In the genomic region with DNA sequence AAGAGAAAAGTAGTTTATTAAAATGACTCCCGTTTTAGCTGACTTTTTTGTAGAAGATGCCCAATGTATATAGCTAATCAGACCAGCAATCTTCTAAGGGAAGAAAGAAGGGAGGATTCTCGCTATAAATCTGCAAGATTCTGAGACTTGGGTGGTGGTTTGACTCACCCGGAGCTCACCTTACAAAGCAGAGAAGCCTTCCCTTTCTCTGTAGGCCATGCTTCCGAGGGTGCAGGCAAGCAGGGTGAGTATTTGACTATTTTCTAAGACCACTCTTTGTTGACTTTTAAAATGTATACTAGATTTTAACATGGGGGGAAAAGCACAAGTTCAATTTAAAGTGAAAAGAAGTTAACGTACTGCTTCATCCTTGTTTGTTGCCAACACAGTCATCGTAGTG, we compare ENCODE assay signal across 1 cellular context.
TF ChIP-seq lines count a peak whose summit lies in the region.

No MANE protein-coding gene starts in this region.

TF ChIP-seq in GM23338, 12 proteins besides CTCF, POLR2A, EP300 and RAD21 (continued from another document):
- TF ChIP-seq EZH2phosphoT487 (IDR thresholded peaks at IDR 0.05; ENCODE audit: unreplicated experiment) (no peak), ZNF331 (CRISPR knock-in tag; IDR thresholded peaks at IDR 0.05; ENCODE audit: low read depth) (no peak)
